In genomic region chr17:48025904-48026502, GRCh38 we compare ENCODE assay signal across 1 cellular context.
A peak's percentile ranks its signal among the peaks of the same experiment; 100 is the strongest.
TF ChIP-seq lines count a peak whose summit lies in the region.

No MANE protein-coding gene starts in this region.

TF ChIP-seq in K562, 482 proteins besides CTCF, POLR2A, EP300 and RAD21:
- TF ChIP-seq TEAD1 (CRISPR knock-in tag; IDR thresholded peaks at IDR 0.05) = no peak
- TF ChIP-seq ZHX1 (conservative IDR thresholded peaks at IDR 0.05; ENCODE audit: low read length) = no peak
- TF ChIP-seq NFIC (IDR thresholded peaks at IDR 0.05) = peak; percentile 63; the same call in 1 of the 2 replicates
- 0 out of 2 replicates have a peak, but pooled peaks have one; percentile 41 for TF ChIP-seq KAT7 (CRISPR knock-in tag; IDR thresholded peaks at IDR 0.05; ENCODE audit: borderline replicate concordance)
- peak; percentile 67 for TF ChIP-seq PRDM10 (IDR thresholded peaks at IDR 0.05; ENCODE audit: partially characterized antibody)
- peak; percentile 66; the same call in 1 of the 2 replicates for TF ChIP-seq FOXK1 (CRISPR knock-in tag; IDR thresholded peaks at IDR 0.05; ENCODE audit: borderline replicate concordance)
- no peak for TF ChIP-seq ZFP30 (CRISPR knock-in tag; IDR thresholded peaks at IDR 0.05; ENCODE audit: borderline replicate concordance)
- TF ChIP-seq HES1 (IDR thresholded peaks at IDR 0.05; ENCODE audit: low read depth) = no peak
- TF ChIP-seq MCM3 (IDR thresholded peaks at IDR 0.05) = no peak
